In genomic region chr1:41322835-41323234, GRCh38 we compare ENCODE assay signal across 8 cellular contexts. TPM values are rescaled to one million over a fixed set of nuclear protein-coding genes. Genes with fewer than 3 reads are reported as not detected.
DNase-seq lines count a peak whose midpoint lies in the region; ATAC-seq and TF ChIP-seq lines count a peak whose summit lies in the region.

No MANE protein-coding gene starts in this region.

- TF ChIP-seq EP300 in suprapubic skin (IDR thresholded peaks at IDR 0.05), result no peak

- no peaks in the 10 kb centered on the region for H3K36me3 ChIP-seq in right atrium auricular region
- H3K36me3 ChIP-seq in suprapubic skin, result no peaks in the 10 kb centered on the region

- 86% methylated on average over 7 of the region's 7 CpGs for WGBS in suprapubic skin

- ATAC-seq in GM19397 (IDR thresholded peaks at IDR 0.05; ENCODE audit: unreplicated experiment), result no peak

- no peak overlapping the region for H3K27ac ChIP-seq in right atrium auricular region
- H3K27ac ChIP-seq in suprapubic skin, result no peak overlapping the region

- CTCF ChIA-PET in AG04449 (lab: Yijun Ruan, JAX), result interaction anchor here (1.2 to 4.7 kb wide), 5 partner anchors 10 to 109 kb away, joined by 3 to 38 read pairs (median 5); no protein-coding TSS in a partner anchor

- H3K27me3 ChIP-seq in right atrium auricular region, result no peaks in the 10 kb centered on the region
- no peaks in the 10 kb centered on the region for H3K27me3 ChIP-seq in suprapubic skin

- H3K9me3 ChIP-seq in right atrium auricular region (no peaks in the 10 kb centered on the region), suprapubic skin (no peaks in the 10 kb centered on the region)

- TF ChIP-seq POLR2A in suprapubic skin (IDR thresholded peaks at IDR 0.05), result no peak

- DNase-seq in AG04449 (ENCODE audit: low read depth, low spot score), result no peak
- peak; percentile 35 for DNase-seq in NCI-H526 treated with DMSO at 0.1 percent for 48 hours (lab: John Stamatoyannopoulos, UW)
- DNase-seq in activated gamma-delta T cell treated with anti-CD3 and anti-CD28 coated beads, Interleukin-2, amount 50 U/mL, for 16 hours (ENCODE audit: low read depth), result peak; percentile 11
- DNase-seq in right atrium auricular region (ENCODE audit: low spot score), result no peak
- DNase-seq in stimulated activated CD4-positive, alpha-beta T cell treated with anti-CD3 and anti-CD28 coated beads, Interleukin-15, amount 100 ng/mL, for 24 hours, result peak; percentile 52
- no peak for DNase-seq in suprapubic skin (ENCODE audit: low spot score in 2 of 2)

- POLR2A ChIA-PET in AG04449 (lab: Yijun Ruan, JAX), result no interaction called here

- TF ChIP-seq CTCF in AG04449 (IDR thresholded peaks at IDR 0.05; ENCODE audit: insufficient read depth, low read length, missing control alignments) (peak; percentile 56), GM12874 (IDR thresholded peaks at IDR 0.05; ENCODE audit: insufficient read depth, low read depth, low read length) (peak; percentile 67), right atrium auricular region (IDR thresholded peaks at IDR 0.05) (peak; percentile 26 to 59), suprapubic skin (IDR thresholded peaks at IDR 0.05) (peak in 1 of 2 donors; percentile 24)

- H3K4me3 ChIP-seq in AG04449 (ENCODE audit: low read depth, low read length) (no peak overlapping the region), right atrium auricular region (no peak overlapping the region), suprapubic skin (no peak overlapping the region)

- H3K4me1 ChIP-seq in right atrium auricular region (peaks cover 0 to 13% of the 10 kb centered on the region in 2 donors), suprapubic skin (peaks cover 17% of the 10 kb centered on the region)

RNA-seq across cellular contexts. Expression of gene FOXO6, which starts 38.4 kb away (rescaled TPM):
- 1 to 10 TPM; 1.4 to 1.9 TPM for total RNA-seq in right atrium auricular region
- total RNA-seq in suprapubic skin, result 1 to 10 TPM; 1.4 to 2.8 (median 1.6) TPM

Comparison
In these comparisons a context has a peak if more than half of its experiments do, and no peak if none do; other contexts are left out.
1. DNase-seq: peak in NCI-H526 treated with DMSO at 0.1 percent for 48 hours (single experiment), activated gamma-delta T cell treated with anti-CD3 and anti-CD28 coated beads, Interleukin-2, amount 50 U/mL, for 16 hours (single experiment) and stimulated activated CD4-positive, alpha-beta T cell treated with anti-CD3 and anti-CD28 coated beads, Interleukin-15, amount 100 ng/mL, for 24 hours (single experiment); none in AG04449 (single experiment), right atrium auricular region (single experiment) and suprapubic skin (0 of 2).